Comparison of ENCODE assay signal across 1 cellular context in genomic region chr19:38868551-38868950, GRCh38.
TF ChIP-seq lines count a peak whose summit lies in the region.

No MANE protein-coding gene starts in this region.

TF ChIP-seq in IMR-90, 13 proteins besides CTCF, POLR2A, EP300 and RAD21:
- TF ChIP-seq BHLHE40 (IDR thresholded peaks at IDR 0.05; ENCODE audit: low read depth, low read length) = no peak
- TF ChIP-seq SMC3 (IDR thresholded peaks at IDR 0.05; ENCODE audit: low read depth, low read length) = no peak
- no peak for TF ChIP-seq CEBPB (IDR thresholded peaks at IDR 0.05; ENCODE audit: low read depth, low read length)
- no peak for TF ChIP-seq MXI1 (IDR thresholded peaks at IDR 0.05; ENCODE audit: borderline replicate concordance, low read depth, low read length)
- TF ChIP-seq ELK1 (IDR thresholded peaks at IDR 0.05; ENCODE audit: borderline replicate concordance, low read depth, low read length) = no peak
- TF ChIP-seq MAZ (IDR thresholded peaks at IDR 0.05; ENCODE audit: borderline replicate concordance, low read depth, low read length) = no peak
- TF ChIP-seq RFX5 (IDR thresholded peaks at IDR 0.05; ENCODE audit: low read depth, low read length) = no peak
- TF ChIP-seq FOS (IDR thresholded peaks at IDR 0.05; ENCODE audit: low read depth, low read length) = no peak
- TF ChIP-seq MAFK (IDR thresholded peaks at IDR 0.05; ENCODE audit: low read depth, low read length) = no peak
- TF ChIP-seq NFE2L2 (IDR thresholded peaks at IDR 0.05; ENCODE audit: low read depth, low read length) = no peak
